In the genomic region with DNA sequence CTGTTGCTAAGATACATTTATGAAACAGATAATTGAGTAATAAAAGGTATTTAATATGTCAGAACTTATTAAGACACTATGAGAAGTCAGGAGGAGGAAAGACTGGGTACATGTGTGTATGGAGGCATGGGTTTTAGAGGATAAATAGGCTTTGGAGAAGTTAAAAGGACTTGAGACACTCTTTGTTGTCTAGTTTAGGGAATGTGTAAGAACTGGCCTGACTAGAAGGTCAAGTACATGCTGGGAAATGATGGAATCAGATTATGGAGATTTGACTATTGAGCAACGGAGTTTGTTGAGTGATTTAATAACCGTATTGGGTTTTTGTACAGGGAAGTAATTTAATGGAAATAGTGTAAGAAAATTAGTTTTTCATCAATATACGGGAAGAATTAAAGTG, we compare ENCODE assay signal across 1 cellular context.
TF ChIP-seq lines count a peak whose summit lies in the region.

No MANE protein-coding gene starts in this region.

TF ChIP-seq in HepG2, 621 proteins besides CTCF, POLR2A, EP300 and RAD21:
- TF ChIP-seq RBM22 (optimal IDR thresholded peaks at IDR 0.05; ENCODE audit: low read length) (peak; percentile 55), NR2F6 (IDR thresholded peaks at IDR 0.05) (no peak), NR2F6 (CRISPR knock-in tag; IDR thresholded peaks at IDR 0.05) (no peak)
